In genomic region chr9:21994996-21995651, GRCh38 we compare ENCODE assay signal across 8 cellular contexts. TPM values are rescaled to one million over a fixed set of nuclear protein-coding genes. Genes with fewer than 3 reads are reported as not detected.
A peak's percentile ranks its signal among the peaks of the same experiment; 100 is the strongest.
DNase-seq lines count a peak whose midpoint lies in the region; ATAC-seq, FAIRE-seq and TF ChIP-seq lines count a peak whose summit lies in the region.

No MANE protein-coding gene starts in this region.

- peaks cover 9% of the 10 kb centered on the region for H3K4me1 ChIP-seq in endothelial cell of umbilical vein (ENCODE audit: control insufficient read depth, extremely low read depth, insufficient read depth, low read length)

- no peaks in the 10 kb centered on the region for H3K9me3 Mint-ChIP-seq in activated CD4-positive, alpha-beta memory T cell treated with anti-CD3 and anti-CD28 coated beads, Interleukin-2, amount 10 ng/mL, durations not matched to agents 7 days and 5 days
- no peaks in the 10 kb centered on the region for H3K9me3 Mint-ChIP-seq in mesothelial cell of epicardium

- peak in 1 of 2 donors; percentile 1 for TF ChIP-seq CTCF in endothelial cell of umbilical vein (IDR thresholded peaks at IDR 0.05; ENCODE audit: extremely low read depth in 1 of 2, insufficient read depth in 1 of 2, low read depth in 1 of 2, low read length in 2 of 2)
- TF ChIP-seq CTCF in mesothelial cell of epicardium (IDR thresholded peaks at IDR 0.05; ENCODE audit: unreplicated experiment) = no peak

- peaks cover 12% of the 10 kb centered on the region for H3K27me3 Mint-ChIP-seq in activated CD4-positive, alpha-beta memory T cell treated with anti-CD3 and anti-CD28 coated beads, Interleukin-2, amount 10 ng/mL, durations not matched to agents 7 days and 5 days
- H3K27me3 Mint-ChIP-seq in mesothelial cell of epicardium (ENCODE audit: low read depth) = peaks cover 18% of the 10 kb centered on the region

- peak; percentile 78 for ATAC-seq in HG03097 (IDR thresholded peaks at IDR 0.05; ENCODE audit: low FRiP score, unreplicated experiment)

- H4K20me1 ChIP-seq in endothelial cell of umbilical vein (replicated peaks; ENCODE audit: control insufficient read depth, extremely low read depth, insufficient read depth, low read length) = no peaks in the 10 kb centered on the region

- no peaks in the 10 kb centered on the region for H3K9me3 ChIP-seq in endothelial cell of umbilical vein (replicated peaks; ENCODE audit: control insufficient read depth, insufficient read depth, low read length)

- H3K4me3 ChIP-seq in endothelial cell of umbilical vein (replicated peaks in 1 of 3; ENCODE audit: insufficient read depth in 1 of 3, low read depth in 1 of 3, low read length in 3 of 3) = peak overlapping the region; percentile 64 to 97 (median 94)

- FAIRE-seq in endothelial cell of umbilical vein (lab: Jason Lieb, UNC) = peak; percentile 12

- H3K4me1 Mint-ChIP-seq in activated CD4-positive, alpha-beta memory T cell treated with anti-CD3 and anti-CD28 coated beads, Interleukin-2, amount 10 ng/mL, durations not matched to agents 7 days and 5 days = peaks cover 36% of the 10 kb centered on the region
- peaks cover 25% of the 10 kb centered on the region for H3K4me1 Mint-ChIP-seq in mesothelial cell of epicardium

- H3K4me2 ChIP-seq in endothelial cell of umbilical vein (ENCODE audit: insufficient read depth, low read length) = peak overlapping the region; percentile 80

- in situ Hi-C loops in GM18951 (cut with MboI; ENCODE audit: low sequenced_read_pairs, unreplicated experiment) = no loop called here

- CTCF ChIA-PET in activated CD4-positive, alpha-beta memory T cell treated with anti-CD3 and anti-CD28 coated beads, Interleukin-2, amount 10 ng/mL, durations not matched to agents 7 days and 5 days (lab: Charles Lee) = interaction anchor here (0.8 to 8.3 kb wide), 9 partner anchors 9 to 181 kb away, joined by 3 to 72 read pairs (median 3); partner anchors contain the start of gene CDKN2B
- CTCF ChIA-PET in endothelial cell of umbilical vein (lab: Charles Lee) = interaction anchor here (1.0 to 4.7 kb wide), 15 partner anchors 8 to 249 kb away, joined by 3 to 68 read pairs (median 4); partner anchors contain the start of gene CDKN2B

- DNase-seq in AML-193 (lab: John Stamatoyannopoulos, UW) = peak; percentile 85
- peak; percentile 47 for DNase-seq in NCI-H345 treated with DMSO at 0.1 percent for 48 hours (lab: John Stamatoyannopoulos, UW; ENCODE audit: unreplicated experiment)
- DNase-seq in activated CD4-positive, alpha-beta memory T cell treated with anti-CD3 and anti-CD28 coated beads, Interleukin-2, amount 10 ng/mL, durations not matched to agents 7 days and 5 days = peak; percentile 89
- peak; percentile 69 for DNase-seq in endothelial cell of umbilical vein (ENCODE audit: low read depth, low spot score)
- peak; percentile 48 to 76 for DNase-seq in mesothelial cell of epicardium (ENCODE audit: low spot score in 2 of 2, unreplicated experiment in 2 of 2)
- peak; percentile 36 to 69 (median 52) for DNase-seq in stimulated activated naive CD4-positive, alpha-beta T cell (lab: John Stamatoyannopoulos, UW)

- intact Hi-C loops in endothelial cell of umbilical vein (cut with micrococcal nuclease) = loop anchor here (1.0 kb wide), 2 partner anchors 14 to 181 kb away; partner anchors contain the start of gene CDKN2B

- peak overlapping the region; percentile 75 for H3K27ac ChIP-seq in endothelial cell of umbilical vein (ENCODE audit: insufficient read depth, low read depth, low read length)

- H3K36me3 Mint-ChIP-seq in activated CD4-positive, alpha-beta memory T cell treated with anti-CD3 and anti-CD28 coated beads, Interleukin-2, amount 10 ng/mL, durations not matched to agents 7 days and 5 days (ENCODE audit: low read depth) = peaks cover 10% of the 10 kb centered on the region
- H3K36me3 Mint-ChIP-seq in mesothelial cell of epicardium = no peaks in the 10 kb centered on the region

- peak overlapping the region; percentile 96 for H3K4me3 Mint-ChIP-seq in activated CD4-positive, alpha-beta memory T cell treated with anti-CD3 and anti-CD28 coated beads, Interleukin-2, amount 10 ng/mL, durations not matched to agents 7 days and 5 days
- peak overlapping the region; percentile 94 for H3K4me3 Mint-ChIP-seq in mesothelial cell of epicardium

- H3K79me2 ChIP-seq in endothelial cell of umbilical vein (ENCODE audit: control insufficient read depth, insufficient read depth, low read length) = no peaks in the 10 kb centered on the region

- peaks cover 0 to 2% of the 10 kb centered on the region in 2 experiments for H3K27me3 ChIP-seq in endothelial cell of umbilical vein (ENCODE audit: control insufficient read depth in 2 of 2, insufficient read depth in 2 of 2, low read length in 2 of 2)

- dilution Hi-C loops in endothelial cell of umbilical vein (cut with MboI; ENCODE audit: extremely low pct_ligation_motif_present, low sequenced_read_pairs) = no loop called here

- H3K9me1 ChIP-seq in endothelial cell of umbilical vein (replicated peaks; ENCODE audit: control insufficient read depth, extremely low read depth, insufficient read depth, low read length) = no peaks in the 10 kb centered on the region

- peak overlapping the region; percentile 98 for H3K27ac Mint-ChIP-seq in activated CD4-positive, alpha-beta memory T cell treated with anti-CD3 and anti-CD28 coated beads, Interleukin-2, amount 10 ng/mL, durations not matched to agents 7 days and 5 days
- peak overlapping the region; percentile 98 for H3K27ac Mint-ChIP-seq in mesothelial cell of epicardium

- no peaks in the 10 kb centered on the region for H3K36me3 ChIP-seq in endothelial cell of umbilical vein (ENCODE audit: control insufficient read depth in 2 of 2, extremely low read depth in 1 of 2, insufficient read depth in 2 of 2, low read length in 2 of 2)

- peak overlapping the region; percentile 97 for H2AFZ ChIP-seq in endothelial cell of umbilical vein (ENCODE audit: low read depth, low read length)

- peak overlapping the region; percentile 85 for H3K9ac ChIP-seq in endothelial cell of umbilical vein (replicated peaks; ENCODE audit: extremely low read depth, insufficient read depth, low read length)

- BruUV-seq in endothelial cell of umbilical vein (replicated peaks; lab: Mats Ljungman, UMichigan) = TSS peak; percentile 42

- POLR2A ChIA-PET in activated CD4-positive, alpha-beta memory T cell treated with anti-CD3 and anti-CD28 coated beads, Interleukin-2, amount 10 ng/mL, durations not matched to agents 7 days and 5 days (lab: Charles Lee) = interaction anchor here (0.6 to 4.0 kb wide), 28 partner anchors 8 to 192 kb away, joined by 3 to 29 read pairs (median 4); partner anchors contain the start of gene CDKN2B
- POLR2A ChIA-PET in endothelial cell of umbilical vein (lab: Charles Lee) = interaction anchor here (1.0 to 1.5 kb wide), 2 partner anchors 13 to 183 kb away, joined by 3 to 8 read pairs; partner anchors contain the start of gene CDKN2B

- TF ChIP-seq POLR2A in GM18951 (IDR thresholded peaks at IDR 0.05; ENCODE audit: extremely low read depth, insufficient read depth, insufficient read length) (peak; percentile 65), endothelial cell of umbilical vein (IDR thresholded peaks at IDR 0.05; ENCODE audit: low read depth, low read length) (no peak)

TF ChIP-seq in endothelial cell of umbilical vein, 7 proteins besides CTCF, POLR2A, EP300 and RAD21 (continues in another document):
- no peak for TF ChIP-seq MYC (IDR thresholded peaks at IDR 0.05; ENCODE audit: low read depth, low read length)
- no peak for TF ChIP-seq MAX (IDR thresholded peaks at IDR 0.05; ENCODE audit: insufficient read depth, insufficient read length)

RNA-seq across cellular contexts. Expression of gene CDKN2B-AS1, which starts 0.5 kb away (rescaled TPM):
- 1 to 10 TPM; 2.6 TPM for total RNA-seq in activated CD4-positive, alpha-beta memory T cell treated with anti-CD3 and anti-CD28 coated beads, Interleukin-2, amount 10 ng/mL, durations not matched to agents 7 days and 5 days
- total RNA-seq in endothelial cell of umbilical vein (1.9 and 2.4 TPM in 2 replicates), mesothelial cell of epicardium (8.2 to 10.8 TPM (median 8.8 TPM) in 3 replicates)
- 0.27 and 0.44 TPM in 2 replicates for polyA plus RNA-seq in endothelial cell of umbilical vein
- 0.22 and 0.47 TPM in 2 replicates for polyA plus RNA-seq in endothelial cell of umbilical vein (2011; cell fraction: cytosol; rRNA removed)
- 3.1 and 3.8 TPM in 2 replicates for polyA plus RNA-seq in endothelial cell of umbilical vein (2011; cell fraction: nucleus; rRNA removed)
- polyA plus RNA-seq in endothelial cell of umbilical vein (2012) = 0.61 and 1.1 TPM in 2 replicates
- 1.8 and 2.7 TPM in 2 replicates for polyA minus RNA-seq in endothelial cell of umbilical vein
- polyA minus RNA-seq in endothelial cell of umbilical vein (2011; cell fraction: cytosol; rRNA and poly(A)+ RNA removed) = 5.3 TPM
- 5.0 and 10.3 TPM in 2 replicates for polyA minus RNA-seq in endothelial cell of umbilical vein (2011; cell fraction: nucleus; rRNA and poly(A)+ RNA removed)

RNA-seq across cellular contexts. Expression of gene CDKN2A, which starts 0.9 kb away (rescaled TPM):
- total RNA-seq in activated CD4-positive, alpha-beta memory T cell treated with anti-CD3 and anti-CD28 coated beads, Interleukin-2, amount 10 ng/mL, durations not matched to agents 7 days and 5 days = 10 to 100 TPM; 19.4 to 23.2 TPM
- 8.5 and 9.3 TPM in 2 replicates for total RNA-seq in endothelial cell of umbilical vein
- 10.7 and 14.1 TPM in 2 replicates for polyA plus RNA-seq in endothelial cell of umbilical vein
- polyA plus RNA-seq in endothelial cell of umbilical vein (2011; cell fraction: cytosol; rRNA removed) = 5.8 and 8.1 TPM in 2 replicates
- polyA plus RNA-seq in endothelial cell of umbilical vein (2011; cell fraction: nucleus; rRNA removed) = 5.2 and 5.3 TPM in 2 replicates
- polyA plus RNA-seq in endothelial cell of umbilical vein (2012) = 13.2 and 23.8 TPM in 2 replicates
- polyA minus RNA-seq in endothelial cell of umbilical vein = 2.5 and 2.9 TPM in 2 replicates
- polyA minus RNA-seq in endothelial cell of umbilical vein (2011; cell fraction: cytosol; rRNA and poly(A)+ RNA removed) = 182 TPM
- polyA minus RNA-seq in endothelial cell of umbilical vein (2011; cell fraction: nucleus; rRNA and poly(A)+ RNA removed) = 3.3 and 3.8 TPM in 2 replicates
- 79.5 to 88.5 TPM (median 86.1 TPM) in 3 replicates for total RNA-seq in mesothelial cell of epicardium

RNA-seq across cellular contexts. Expression of gene CDKN2B, which starts 14.0 kb away (rescaled TPM):
- 1 to 10 TPM; 2.5 to 3.4 TPM for total RNA-seq in activated CD4-positive, alpha-beta memory T cell treated with anti-CD3 and anti-CD28 coated beads, Interleukin-2, amount 10 ng/mL, durations not matched to agents 7 days and 5 days
- total RNA-seq in endothelial cell of umbilical vein (2.1 and 2.3 TPM in 2 replicates), mesothelial cell of epicardium (40.3 to 47.6 TPM (median 45.2 TPM) in 3 replicates)
- polyA plus RNA-seq in endothelial cell of umbilical vein = 1.6 and 2.1 TPM in 2 replicates
- polyA plus RNA-seq in endothelial cell of umbilical vein (2011; cell fraction: cytosol; rRNA removed) = 1.6 and 2.2 TPM in 2 replicates
- polyA plus RNA-seq in endothelial cell of umbilical vein (2011; cell fraction: nucleus; rRNA removed) = 2.1 and 4.0 TPM in 2 replicates
- polyA plus RNA-seq in endothelial cell of umbilical vein (2012) = 5.7 and 6.0 TPM in 2 replicates
- 0.53 and 3.0 TPM in 2 replicates for polyA minus RNA-seq in endothelial cell of umbilical vein
- 17.0 TPM for polyA minus RNA-seq in endothelial cell of umbilical vein (2011; cell fraction: cytosol; rRNA and poly(A)+ RNA removed)
- polyA minus RNA-seq in endothelial cell of umbilical vein (2011; cell fraction: nucleus; rRNA and poly(A)+ RNA removed) = 1.9 and 3.4 TPM in 2 replicates

Comparison
In these comparisons a context has a peak if more than half of its experiments do, and no peak if none do; other contexts are left out.
1. Peak in every context shown above with its lines: DNase-seq, ATAC-seq, H3K4me3 ChIP-seq and H3K27ac ChIP-seq.